Comparison of ENCODE assay signal across 1 cellular context in the genomic region with DNA sequence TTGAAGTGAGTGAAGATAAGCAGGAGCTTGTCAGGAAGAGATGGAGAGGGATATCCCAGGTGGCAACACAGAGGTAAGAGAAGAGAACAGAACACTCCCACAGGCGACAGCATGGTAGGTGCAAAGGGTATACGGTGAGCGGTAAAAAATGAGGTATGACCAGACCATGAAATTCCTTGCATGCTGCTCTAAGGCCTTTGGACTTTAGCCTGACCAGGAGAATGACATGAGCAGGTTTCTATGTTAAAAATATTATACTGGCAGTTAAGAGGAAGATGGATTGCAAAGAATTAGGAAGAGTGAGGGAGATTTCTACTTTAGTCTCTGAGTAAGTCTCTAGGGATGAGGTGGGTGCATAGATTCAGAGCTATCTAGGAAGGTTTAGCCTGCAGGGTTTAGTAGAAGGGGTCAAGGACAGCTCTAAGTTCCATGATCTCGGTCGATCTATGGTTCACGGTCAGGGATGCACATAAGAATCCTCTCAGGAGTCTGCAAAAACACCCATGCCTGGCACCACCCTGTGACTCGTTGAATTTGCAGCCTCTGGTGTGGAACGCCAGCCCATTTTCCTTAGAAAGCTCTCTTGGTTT.
TF ChIP-seq lines count a peak whose summit lies in the region.

No MANE protein-coding gene starts in this region.

TF ChIP-seq in HepG2, 621 proteins besides CTCF, POLR2A, EP300 and RAD21 (continued from another document):
- TF ChIP-seq ZMYM2 (CRISPR knock-in tag; IDR thresholded peaks at IDR 0.05) (0 out of 2 replicates have a peak, but pooled peaks have one; percentile 21), HDAC2 (CRISPR knock-in tag; IDR thresholded peaks at IDR 0.05) (peak; percentile 56), TMF1 (CRISPR knock-in tag; IDR thresholded peaks at IDR 0.05; ENCODE audit: low read depth) (no peak), GZF1 (CRISPR knock-in tag; IDR thresholded peaks at IDR 0.05) (no peak), PRPF4 (IDR thresholded peaks at IDR 0.05; ENCODE audit: low read depth, low read length, poor library complexity, severe bottlenecking) (no peak), PCBP1 (IDR thresholded peaks at IDR 0.05; ENCODE audit: borderline replicate concordance, low read depth, low read length) (no peak), ZNF121 (CRISPR knock-in tag; IDR thresholded peaks at IDR 0.05) (no peak), PHF21A (CRISPR knock-in tag; IDR thresholded peaks at IDR 0.05) (no peak), FOXP1 (IDR thresholded peaks at IDR 0.05) (no peak), FOXP1 (CRISPR knock-in tag; IDR thresholded peaks at IDR 0.05) (0 out of 2 replicates have a peak, but pooled peaks have one; percentile 7), ZNF296 (CRISPR knock-in tag; conservative IDR thresholded peaks at IDR 0.05) (no peak), HOXA3 (CRISPR knock-in tag; IDR thresholded peaks at IDR 0.05) (peak; percentile 57; the same call in 1 of the 2 replicates), EZH2 (conservative IDR thresholded peaks at IDR 0.05; ENCODE audit: low read depth, low read length) (no peak)
- TF ChIP-seq, protein P1, sequence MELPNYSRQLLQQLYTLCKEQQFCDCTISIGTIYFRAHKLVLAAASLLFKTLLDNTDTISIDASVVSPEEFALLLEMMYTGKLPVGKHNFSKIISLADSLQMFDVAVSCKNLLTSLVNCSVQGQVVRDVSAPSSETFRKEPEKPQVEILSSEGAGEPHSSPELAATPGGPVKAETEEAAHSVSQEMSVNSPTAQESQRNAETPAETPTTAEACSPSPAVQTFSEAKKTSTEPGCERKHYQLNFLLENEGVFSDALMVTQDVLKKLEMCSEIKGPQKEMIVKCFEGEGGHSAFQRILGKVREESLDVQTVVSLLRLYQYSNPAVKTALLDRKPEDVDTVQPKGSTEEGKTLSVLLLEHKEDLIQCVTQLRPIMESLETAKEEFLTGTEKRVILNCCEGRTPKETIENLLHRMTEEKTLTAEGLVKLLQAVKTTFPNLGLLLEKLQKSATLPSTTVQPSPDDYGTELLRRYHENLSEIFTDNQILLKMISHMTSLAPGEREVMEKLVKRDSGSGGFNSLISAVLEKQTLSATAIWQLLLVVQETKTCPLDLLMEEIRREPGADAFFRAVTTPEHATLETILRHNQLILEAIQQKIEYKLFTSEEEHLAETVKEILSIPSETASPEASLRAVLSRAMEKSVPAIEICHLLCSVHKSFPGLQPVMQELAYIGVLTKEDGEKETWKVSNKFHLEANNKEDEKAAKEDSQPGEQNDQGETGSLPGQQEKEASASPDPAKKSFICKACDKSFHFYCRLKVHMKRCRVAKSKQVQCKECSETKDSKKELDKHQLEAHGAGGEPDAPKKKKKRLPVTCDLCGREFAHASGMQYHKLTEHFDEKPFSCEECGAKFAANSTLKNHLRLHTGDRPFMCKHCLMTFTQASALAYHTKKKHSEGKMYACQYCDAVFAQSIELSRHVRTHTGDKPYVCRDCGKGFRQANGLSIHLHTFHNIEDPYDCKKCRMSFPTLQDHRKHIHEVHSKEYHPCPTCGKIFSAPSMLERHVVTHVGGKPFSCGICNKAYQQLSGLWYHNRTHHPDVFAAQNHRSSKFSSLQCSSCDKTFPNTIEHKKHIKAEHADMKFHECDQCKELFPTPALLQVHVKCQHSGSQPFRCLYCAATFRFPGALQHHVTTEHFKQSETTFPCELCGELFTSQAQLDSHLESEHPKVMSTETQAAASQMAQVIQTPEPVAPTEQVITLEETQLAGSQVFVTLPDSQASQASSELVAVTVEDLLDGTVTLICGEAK (IDR thresholded peaks at IDR 0.05), result no peak
- TF ChIP-seq, protein P1 (CRISPR knock-in tag; IDR thresholded peaks at IDR 0.05), result no peak
- TF ChIP-seq, protein P2, sequence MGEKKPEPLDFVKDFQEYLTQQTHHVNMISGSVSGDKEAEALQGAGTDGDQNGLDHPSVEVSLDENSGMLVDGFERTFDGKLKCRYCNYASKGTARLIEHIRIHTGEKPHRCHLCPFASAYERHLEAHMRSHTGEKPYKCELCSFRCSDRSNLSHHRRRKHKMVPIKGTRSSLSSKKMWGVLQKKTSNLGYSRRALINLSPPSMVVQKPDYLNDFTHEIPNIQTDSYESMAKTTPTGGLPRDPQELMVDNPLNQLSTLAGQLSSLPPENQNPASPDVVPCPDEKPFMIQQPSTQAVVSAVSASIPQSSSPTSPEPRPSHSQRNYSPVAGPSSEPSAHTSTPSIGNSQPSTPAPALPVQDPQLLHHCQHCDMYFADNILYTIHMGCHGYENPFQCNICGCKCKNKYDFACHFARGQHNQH (CRISPR knock-in tag; IDR thresholded peaks at IDR 0.05), result 0 out of 2 replicates have a peak, but pooled peaks have one; percentile 28
